Comparison of ENCODE assay signal across 14 cellular contexts in the genomic region with DNA sequence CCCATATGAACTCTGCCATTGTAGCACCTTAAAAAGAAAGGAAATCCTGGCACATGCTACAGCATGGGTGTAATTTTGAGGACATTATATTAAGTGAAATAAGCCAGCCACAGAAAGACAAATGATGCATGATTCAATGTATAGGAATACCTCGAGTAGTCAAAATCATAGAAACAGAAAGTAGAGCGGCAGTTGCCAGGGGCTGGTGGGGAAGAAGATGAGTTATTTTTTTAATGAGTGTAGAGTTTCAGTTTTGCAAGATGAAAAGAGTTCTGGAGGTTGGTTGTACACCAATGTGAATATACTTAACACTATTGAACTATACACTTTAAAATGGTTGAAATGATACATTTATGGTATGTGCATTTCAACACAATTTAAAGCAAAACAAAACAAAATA.
DNase-seq lines count a peak whose midpoint lies in the region; ATAC-seq and TF ChIP-seq lines count a peak whose summit lies in the region.
"Had no signal": no experiment of that assay in that cellular context is flagged by ENCODE, and none has a peak within 500 bp of the region (broad histone marks: within the 10 kb centered on the region; RNA-seq: fewer than 3 reads in every experiment).

No MANE protein-coding gene starts in this region.

- DNase-seq in activated CD4-positive, alpha-beta T cell treated with anti-CD3 and anti-CD28 coated beads, Interleukin-2, amount 50 U/mL, for 48 hours = peak; percentile 10 to 25
- no peak for DNase-seq in activated CD4-positive, alpha-beta T cell treated with anti-CD3 and anti-CD28 coated beads, Interleukin-2, amount 10 ng/mL, durations not matched to agents 7 days and 5 days
- DNase-seq in T-helper 2 cell treated with Interferon-gamma antibody and Interleukin-4, amounts not matched to agents 5 μg/mL and 100 μg/mL, for 36 hours (ENCODE audit: low spot score) = peak; percentile 8
- DNase-seq in Caco-2 (no peak), substantia nigra (lab: John Stamatoyannopoulos, UW) (no peak), chondrocyte (ENCODE audit: low spot score) (no peak)
- DNase-seq: islet precursor cell had no signal

- H3K4me3 Mint-ChIP-seq in activated CD4-positive, alpha-beta T cell treated with anti-CD3 and anti-CD28 coated beads, Interleukin-2, amount 10 ng/mL, durations not matched to agents 7 days and 5 days = no peak overlapping the region
- H3K4me3 Mint-ChIP-seq in T-helper 2 cell treated with Interferon-gamma antibody and Interleukin-4, amounts not matched to agents 5 μg/mL and 100 μg/mL, for 36 hours = no peak overlapping the region
- no peak overlapping the region for H3K4me3 Mint-ChIP-seq in Caco-2 (ENCODE audit: unreplicated experiment)
- no peak overlapping the region for H3K4me3 Mint-ChIP-seq in chondrocyte (ENCODE audit: unreplicated experiment)
- H3K4me3 Mint-ChIP-seq: neural crest cell had no signal

- peaks cover 8% of the 10 kb centered on the region for H3K4me1 Mint-ChIP-seq in activated CD4-positive, alpha-beta T cell treated with anti-CD3 and anti-CD28 coated beads, Interleukin-2, amount 10 ng/mL, durations not matched to agents 7 days and 5 days
- peaks cover 7% of the 10 kb centered on the region for H3K4me1 Mint-ChIP-seq in T-helper 2 cell treated with Interferon-gamma antibody and Interleukin-4, amounts not matched to agents 5 μg/mL and 100 μg/mL, for 36 hours (ENCODE audit: low read depth)
- no peaks in the 10 kb centered on the region for H3K4me1 Mint-ChIP-seq in Caco-2 (ENCODE audit: low read depth, unreplicated experiment)
- H3K4me1 Mint-ChIP-seq in chondrocyte (ENCODE audit: low read depth) = peaks cover 8% of the 10 kb centered on the region

- H3K27me3 Mint-ChIP-seq in activated CD4-positive, alpha-beta T cell treated with anti-CD3 and anti-CD28 coated beads, Interleukin-2, amount 10 ng/mL, durations not matched to agents 7 days and 5 days = no peaks in the 10 kb centered on the region
- H3K27me3 Mint-ChIP-seq in T-helper 2 cell treated with Interferon-gamma antibody and Interleukin-4, amounts not matched to agents 5 μg/mL and 100 μg/mL, for 36 hours (ENCODE audit: low read depth) = no peaks in the 10 kb centered on the region
- H3K27me3 Mint-ChIP-seq in Caco-2 (ENCODE audit: insufficient read depth, unreplicated experiment) (no peaks in the 10 kb centered on the region), chondrocyte (ENCODE audit: low read depth) (no peaks in the 10 kb centered on the region)

- POLR2A ChIA-PET in activated CD4-positive, alpha-beta T cell treated with anti-CD3 and anti-CD28 coated beads, Interleukin-2, amount 10 ng/mL, durations not matched to agents 7 days and 5 days (lab: Charles Lee) = no interaction called here
- POLR2A ChIA-PET in Caco-2 (lab: Charles Lee) = no interaction called here

- H3K9me3 ChIP-seq in Caco-2 = no peaks in the 10 kb centered on the region
- H3K9me3 ChIP-seq: A549, esophagus muscularis mucosa, tibial nerve had no signal

- no TSS peak for BruUV-seq in Caco-2 (replicated peaks; lab: Mats Ljungman, UMichigan)

- H3K36me3 Mint-ChIP-seq in activated CD4-positive, alpha-beta T cell treated with anti-CD3 and anti-CD28 coated beads, Interleukin-2, amount 10 ng/mL, durations not matched to agents 7 days and 5 days (ENCODE audit: low read depth) = no peaks in the 10 kb centered on the region
- H3K36me3 Mint-ChIP-seq in T-helper 2 cell treated with Interferon-gamma antibody and Interleukin-4, amounts not matched to agents 5 μg/mL and 100 μg/mL, for 36 hours (ENCODE audit: low read depth) = no peaks in the 10 kb centered on the region
- H3K36me3 Mint-ChIP-seq in Caco-2 (ENCODE audit: insufficient read depth, unreplicated experiment) = no peaks in the 10 kb centered on the region
- H3K36me3 Mint-ChIP-seq in chondrocyte (ENCODE audit: low read depth) = peaks cover 2% of the 10 kb centered on the region

- intact Hi-C loops in Caco-2 (cut with micrococcal nuclease; ENCODE audit: unreplicated experiment) = no loop called here

- ATAC-seq in GM19452 (IDR thresholded peaks at IDR 0.05; ENCODE audit: unreplicated experiment) = peak; percentile 62
- peak; percentile 81 for ATAC-seq in HG02885 (IDR thresholded peaks at IDR 0.05; ENCODE audit: poor library complexity, unreplicated experiment)
- ATAC-seq: A549, HCT116 had no signal

- TF ChIP-seq CTCF in Caco-2 (IDR thresholded peaks at IDR 0.05; ENCODE audit: insufficient read depth in 1 of 2, low read depth in 1 of 2, low read length in 1 of 2, severe bottlenecking in 1 of 2, unreplicated experiment in 1 of 2) (no peak), chondrocyte (IDR thresholded peaks at IDR 0.05) (no peak)

- CTCF ChIA-PET in activated CD4-positive, alpha-beta T cell treated with anti-CD3 and anti-CD28 coated beads, Interleukin-2, amount 10 ng/mL, durations not matched to agents 7 days and 5 days (lab: Charles Lee) = no interaction called here
- CTCF ChIA-PET in Caco-2 (lab: Charles Lee) = no interaction called here

- H3K4me1 ChIP-seq in Caco-2 = no peaks in the 10 kb centered on the region
- H3K4me1 ChIP-seq: esophagus muscularis mucosa, tibial nerve had no signal

- H3K27me3 ChIP-seq in Caco-2 (replicated peaks; ENCODE audit: control insufficient read depth, insufficient read depth, low read length) = no peaks in the 10 kb centered on the region
- H3K27me3 ChIP-seq: esophagus muscularis mucosa, tibial nerve had no signal

- H3K4me3 ChIP-seq in Caco-2 (ENCODE audit: low read depth, low read length) = no peak overlapping the region
- H3K4me3 ChIP-seq: A549, esophagus muscularis mucosa, tibial nerve had no signal

- no peak overlapping the region for H3K27ac ChIP-seq in substantia nigra (ENCODE audit: low read depth, low read length, poor library complexity, severe bottlenecking)
- H3K27ac ChIP-seq: A549, esophagus muscularis mucosa, tibial nerve had no signal

- peaks cover 2% of the 10 kb centered on the region for H3K9me3 Mint-ChIP-seq in activated CD4-positive, alpha-beta T cell treated with anti-CD3 and anti-CD28 coated beads, Interleukin-2, amount 10 ng/mL, durations not matched to agents 7 days and 5 days
- H3K9me3 Mint-ChIP-seq in T-helper 2 cell treated with Interferon-gamma antibody and Interleukin-4, amounts not matched to agents 5 μg/mL and 100 μg/mL, for 36 hours = peaks cover 10% of the 10 kb centered on the region
- H3K9me3 Mint-ChIP-seq in Caco-2 (ENCODE audit: unreplicated experiment) (no peaks in the 10 kb centered on the region), chondrocyte (ENCODE audit: low read depth) (no peaks in the 10 kb centered on the region)

- H3K27ac Mint-ChIP-seq in activated CD4-positive, alpha-beta T cell treated with anti-CD3 and anti-CD28 coated beads, Interleukin-2, amount 10 ng/mL, durations not matched to agents 7 days and 5 days = no peak overlapping the region
- no peak overlapping the region for H3K27ac Mint-ChIP-seq in T-helper 2 cell treated with Interferon-gamma antibody and Interleukin-4, amounts not matched to agents 5 μg/mL and 100 μg/mL, for 36 hours
- H3K27ac Mint-ChIP-seq in Caco-2 (ENCODE audit: unreplicated experiment) (no peak overlapping the region), chondrocyte (ENCODE audit: unreplicated experiment) (no peak overlapping the region)

- H3K36me3 ChIP-seq in Caco-2 (ENCODE audit: control insufficient read depth, insufficient read depth, low read length) = no peaks in the 10 kb centered on the region
- H3K36me3 ChIP-seq: esophagus muscularis mucosa, tibial nerve had no signal

Comparison
In these comparisons a context has a peak if more than half of its experiments do, and no peak if none do; other contexts are left out.
1. DNase-seq: peak in activated CD4-positive, alpha-beta T cell treated with anti-CD3 and anti-CD28 coated beads, Interleukin-2, amount 50 U/mL, for 48 hours (2 of 2) and T-helper 2 cell treated with Interferon-gamma antibody and Interleukin-4, amounts not matched to agents 5 μg/mL and 100 μg/mL, for 36 hours (single experiment); none in activated CD4-positive, alpha-beta T cell treated with anti-CD3 and anti-CD28 coated beads, Interleukin-2, amount 10 ng/mL, durations not matched to agents 7 days and 5 days (single experiment), Caco-2 (0 of 2), substantia nigra (0 of 49) and chondrocyte (single experiment).